Comparison of ENCODE assay signal across 8 cellular contexts in the genomic region with DNA sequence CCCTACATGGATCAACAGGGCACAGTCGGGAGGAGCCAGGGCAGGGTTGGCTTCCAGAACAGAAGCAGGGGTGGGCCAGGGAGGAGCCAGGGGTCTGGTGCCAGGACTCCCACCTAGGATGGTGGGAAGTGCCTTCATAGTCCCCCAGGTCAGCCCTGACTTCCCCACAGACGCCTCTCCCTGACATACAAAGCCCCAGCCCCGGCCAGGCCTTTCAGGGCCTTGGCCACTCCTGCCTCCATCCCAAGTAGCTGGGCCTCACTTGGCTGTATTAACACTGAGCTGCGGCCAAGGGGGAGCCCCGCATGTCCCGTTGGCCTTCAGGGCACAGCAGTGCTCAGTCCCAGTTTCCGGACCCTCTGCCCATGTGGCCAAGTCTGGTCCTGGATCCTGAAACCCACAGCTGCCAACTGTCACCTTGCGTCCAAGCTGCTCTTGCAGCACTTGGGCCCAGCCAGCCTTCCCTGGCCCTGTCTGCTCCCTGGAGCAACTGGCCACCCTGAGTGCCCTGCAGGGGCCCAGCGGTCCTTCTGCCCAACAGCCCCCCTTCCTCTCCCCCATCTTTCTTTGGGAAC.
"Had no signal": no experiment of that assay in that cellular context is flagged by ENCODE, and none has a peak within 500 bp of the region (broad histone marks: within the 10 kb centered on the region; RNA-seq: fewer than 3 reads in every experiment).

No MANE protein-coding gene starts in this region.

- H3K4me3 ChIP-seq: K562 had no signal

- FAIRE-seq: HepG2, HTR-8/SVneo, K562 had no signal

- H3K27ac ChIP-seq: HL-60 had no signal

- H3K27me3 Mint-ChIP-seq: IgD-negative memory B cell had no signal

- H3K36me3 Mint-ChIP-seq: IgD-negative memory B cell had no signal

- H3K4me1 Mint-ChIP-seq: IgD-negative memory B cell had no signal

- H3K4me3 Mint-ChIP-seq: IgD-negative memory B cell had no signal

- DNase-seq: IMR-90, KBM-7, KG1 had no signal
